Comparison of ENCODE assay signal across 18 cellular contexts in genomic region chr18:5475252-5475651, GRCh38.
DNase-seq lines count a peak whose midpoint lies in the region; ATAC-seq, FAIRE-seq and TF ChIP-seq lines count a peak whose summit lies in the region.
"Had no signal": no experiment of that assay in that cellular context is flagged by ENCODE, and none has a peak within 500 bp of the region (broad histone marks: within the 10 kb centered on the region; RNA-seq: fewer than 3 reads in every experiment).

No MANE protein-coding gene starts in this region.

- H3K36me3 ChIP-seq in pancreas: no peaks in the 10 kb centered on the region
- no peaks in the 10 kb centered on the region for H3K36me3 ChIP-seq in suprapubic skin
- peaks cover 0 to 6% (median 0%) of the 10 kb centered on the region in 4 donors for H3K36me3 ChIP-seq in stomach
- H3K36me3 ChIP-seq: vagina had no signal

- FAIRE-seq in pancreas (lab: Jason Lieb, UNC): no peak

- H3K4me3 ChIP-seq in HL-60 (replicated peaks; ENCODE audit: insufficient read depth, low read length) (no peak overlapping the region), pancreas (no peak overlapping the region), suprapubic skin (no peak overlapping the region), stomach (no peak overlapping the region)
- H3K4me3 ChIP-seq: GM23338, psoas muscle, vagina had no signal

- no peaks in the 10 kb centered on the region for H3K27me3 ChIP-seq in HL-60 (ENCODE audit: insufficient read depth, poor library complexity, severe bottlenecking)
- H3K27me3 ChIP-seq in pancreas: no peaks in the 10 kb centered on the region
- H3K27me3 ChIP-seq in suprapubic skin: no peaks in the 10 kb centered on the region
- H3K27me3 ChIP-seq in stomach: no peaks in the 10 kb centered on the region
- H3K27me3 ChIP-seq: vagina had no signal

- TF ChIP-seq CTCF in HL-60 (IDR thresholded peaks at IDR 0.05; ENCODE audit: insufficient read depth, low read length): no peak
- no peak for TF ChIP-seq CTCF in pancreas (IDR thresholded peaks at IDR 0.05)
- TF ChIP-seq CTCF in suprapubic skin (IDR thresholded peaks at IDR 0.05): no peak
- TF ChIP-seq CTCF in stomach (IDR thresholded peaks at IDR 0.05): no peak

- no peaks in the 10 kb centered on the region for H3K4me1 ChIP-seq in pancreas
- no peaks in the 10 kb centered on the region for H3K4me1 ChIP-seq in suprapubic skin
- no peaks in the 10 kb centered on the region for H3K4me1 ChIP-seq in stomach
- H3K4me1 ChIP-seq: psoas muscle, vagina had no signal

- no peaks in the 10 kb centered on the region for H3K9me3 ChIP-seq in pancreas
- no peaks in the 10 kb centered on the region for H3K9me3 ChIP-seq in suprapubic skin
- H3K9me3 ChIP-seq in stomach: no peaks in the 10 kb centered on the region
- H3K9me3 ChIP-seq: psoas muscle, SK-N-SH, vagina had no signal

- intact Hi-C loops in pancreas (cut with DNase I) (no loop called here), stomach (cut with DNase I; ENCODE audit: low total_unique reads) (no loop called here)

- no peak for TF ChIP-seq POLR2A in suprapubic skin (IDR thresholded peaks at IDR 0.05)
- TF ChIP-seq POLR2A in stomach (IDR thresholded peaks at IDR 0.05): no peak

- ATAC-seq in pancreas (peak in 3 of 4 donors; percentile 45 to 84 (median 68)), GM18867 (IDR thresholded peaks at IDR 0.05; ENCODE audit: unreplicated experiment) (no peak)
- ATAC-seq: GM23338, psoas muscle had no signal

- WGBS in pancreas, 2 donors: 53 to 63% methylated on average over 7 of the region's 7 CpGs
- 55% methylated on average over 7 of the region's 7 CpGs for WGBS in suprapubic skin
- WGBS in stomach, 5 donors: 40 to 62% (median 57%) methylated on average over 7 of the region's 7 CpGs

- TF ChIP-seq EP300 in suprapubic skin (IDR thresholded peaks at IDR 0.05) (no peak), stomach (IDR thresholded peaks at IDR 0.05) (no peak)

- DNase-seq in HL-60 (ENCODE audit: low read depth in 1 of 2, low spot score in 1 of 2) (peak; percentile 65 to 99), SIG-M5 (lab: John Stamatoyannopoulos, UW) (peak; percentile 28), globus pallidus (ENCODE audit: low spot score) (peak; percentile 31), pancreas (no peak), D341Med (ENCODE audit: low spot score) (no peak), suprapubic skin (ENCODE audit: low spot score in 2 of 2) (no peak), stomach (no peak)
- DNase-seq: activated CD4-positive, alpha-beta T cell treated with anti-CD3 and anti-CD28 coated beads, Interleukin-2, amount 10 ng/mL, durations not matched to agents 24 days and 14 days; activated naive CD4-positive, alpha-beta T cell treated with anti-CD3 and anti-CD28 coated beads for 36 hours; COR-L47; naive B cell; NCI-H1694 treated with DMSO at 0.1 percent for 48 hours; NCI-H345; psoas muscle; SK-N-SH had no signal

- H3K27ac ChIP-seq in HL-60 (replicated peaks) (peak overlapping the region; percentile 95), pancreas (no peak overlapping the region), suprapubic skin (no peak overlapping the region), stomach (no peak overlapping the region)
- H3K27ac ChIP-seq: psoas muscle, vagina had no signal

Comparison
In these comparisons a context has a peak if more than half of its experiments do, and no peak if none do; other contexts are left out.
1. DNase-seq: peak in HL-60 (2 of 2), SIG-M5 (single experiment) and globus pallidus (single experiment); none in pancreas (0 of 6), D341Med (single experiment), suprapubic skin (0 of 2) and stomach (single experiment).